ENCODE assay signal across 12 cellular contexts in the genomic region with DNA sequence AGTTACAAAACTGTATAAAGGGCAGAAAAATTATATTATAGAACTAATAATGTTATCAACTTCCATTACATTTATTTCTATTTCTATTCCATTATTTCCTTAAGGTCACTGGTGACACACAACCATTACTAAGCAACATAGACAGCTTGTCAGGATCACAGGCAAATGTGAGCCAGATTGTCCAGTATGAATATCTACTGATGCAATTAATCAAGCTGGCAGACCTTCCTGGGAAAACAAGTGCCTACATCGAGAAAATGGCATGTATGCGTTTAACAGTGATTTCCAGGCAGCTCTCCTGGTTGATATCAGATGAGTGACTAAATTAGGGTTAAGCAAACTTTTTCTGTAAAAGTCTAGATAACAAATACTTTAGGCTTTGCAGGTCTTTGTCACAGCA. TPM values are rescaled to one million over a fixed set of nuclear protein-coding genes. Genes with fewer than 3 reads are reported as not detected.
DNase-seq lines count a peak whose midpoint lies in the region; ATAC-seq, FAIRE-seq and TF ChIP-seq lines count a peak whose summit lies in the region.
"Had no signal": no experiment of that assay in that cellular context is flagged by ENCODE, and none has a peak within 500 bp of the region (broad histone marks: within the 10 kb centered on the region; RNA-seq: fewer than 3 reads in every experiment).

No MANE protein-coding gene starts in this region.

- H3K9me3 Mint-ChIP-seq in activated naive CD4-positive, alpha-beta T cell treated with anti-CD3 and anti-CD28 coated beads, Interleukin-2, amount 50 U/mL, for 72 hours: peaks cover 0 to 4% of the 10 kb centered on the region in 2 donors

- ATAC-seq in SK-N-SH treated with all-trans-retinoic acid at 6 μM for 48 hours: peak; percentile 70
- no peak for ATAC-seq in activated naive CD4-positive, alpha-beta T cell treated with anti-CD3 and anti-CD28 coated beads, Interleukin-2, amount 50 U/mL, for 72 hours
- ATAC-seq: PC-3, T-cell had no signal

- no peak overlapping the region for H3K27ac Mint-ChIP-seq in activated naive CD4-positive, alpha-beta T cell treated with anti-CD3 and anti-CD28 coated beads, Interleukin-2, amount 50 U/mL, for 72 hours
- H3K27ac Mint-ChIP-seq: T-cell had no signal

- DNase-seq in DMS153 (lab: John Stamatoyannopoulos, UW) (peak; percentile 64), NCI-H345 treated with DMSO at 0.1 percent for 48 hours (lab: John Stamatoyannopoulos, UW; ENCODE audit: unreplicated experiment) (peak; percentile 22), NCI-H1105 treated with DMSO at 0.1 percent for 48 hours (lab: John Stamatoyannopoulos, UW) (no peak)
- DNase-seq in activated CD4-positive, alpha-beta T cell treated with anti-CD3 and anti-CD28 coated beads, Interleukin-2, amount 50 U/mL, for 1 hour: no peak
- DNase-seq in activated naive CD4-positive, alpha-beta T cell treated with anti-CD3 and anti-CD28 coated beads, Interleukin-2, amount 50 U/mL, for 72 hours (ENCODE audit: low spot score in 2 of 2): no peak
- DNase-seq: MG63, NCI-H1436 treated with DMSO at 0.1 percent for 48 hours, PC-3, T-cell had no signal

- FAIRE-seq in islet of Langerhans (lab: Jason Lieb, UNC): peak; percentile 97

- no peaks in the 10 kb centered on the region for H3K36me3 Mint-ChIP-seq in activated naive CD4-positive, alpha-beta T cell treated with anti-CD3 and anti-CD28 coated beads, Interleukin-2, amount 50 U/mL, for 72 hours
- H3K36me3 Mint-ChIP-seq: T-cell had no signal

TF ChIP-seq in SK-N-SH treated with all-trans-retinoic acid at 6 μM for 48 hours, 23 proteins besides CTCF, POLR2A, EP300 and RAD21:
- TF ChIP-seq ESRRG (CRISPR knock-in tag; IDR thresholded peaks at IDR 0.05) (no peak), RARB (CRISPR knock-in tag; IDR thresholded peaks at IDR 0.05) (no peak), ZFP30 (CRISPR knock-in tag; IDR thresholded peaks at IDR 0.05) (no peak), ZC3H10 (CRISPR knock-in tag; IDR thresholded peaks at IDR 0.05) (no peak; the same call in 1 of the 2 replicates), CSRNP3 (CRISPR knock-in tag; IDR thresholded peaks at IDR 0.05) (peak; percentile 83), ISL1 (CRISPR knock-in tag; IDR thresholded peaks at IDR 0.05) (peak; percentile 97), ZFP3 (CRISPR knock-in tag; IDR thresholded peaks at IDR 0.05) (peak; percentile 63; the same call in 1 of the 2 replicates), SNAI2 (CRISPR knock-in tag; IDR thresholded peaks at IDR 0.05) (peak; percentile 81), TCF4 (CRISPR knock-in tag; IDR thresholded peaks at IDR 0.05; ENCODE audit: borderline replicate concordance) (peak; percentile 88), GLIS3 (CRISPR knock-in tag; IDR thresholded peaks at IDR 0.05) (peak; percentile 63; the same call in 1 of the 2 replicates), TOX (CRISPR knock-in tag; IDR thresholded peaks at IDR 0.05; ENCODE audit: borderline replicate concordance) (no peak; the same call in 1 of the 2 replicates), PPARA (CRISPR knock-in tag; IDR thresholded peaks at IDR 0.05; ENCODE audit: borderline replicate concordance) (no peak), CSDC2 (CRISPR knock-in tag; IDR thresholded peaks at IDR 0.05) (no peak), ARNTL (CRISPR knock-in tag; IDR thresholded peaks at IDR 0.05; ENCODE audit: borderline replicate concordance, low read depth) (no peak), OSR1 (CRISPR knock-in tag; IDR thresholded peaks at IDR 0.05) (no peak), ZNF70 (CRISPR knock-in tag; IDR thresholded peaks at IDR 0.05) (no peak), BACH2 (CRISPR knock-in tag; IDR thresholded peaks at IDR 0.05; ENCODE audit: borderline replicate concordance) (no peak), ZNF8 (CRISPR knock-in tag; IDR thresholded peaks at IDR 0.05) (0 out of 2 replicates have a peak, but pooled peaks have one; percentile 12)
- TF ChIP-seq, protein P1, sequence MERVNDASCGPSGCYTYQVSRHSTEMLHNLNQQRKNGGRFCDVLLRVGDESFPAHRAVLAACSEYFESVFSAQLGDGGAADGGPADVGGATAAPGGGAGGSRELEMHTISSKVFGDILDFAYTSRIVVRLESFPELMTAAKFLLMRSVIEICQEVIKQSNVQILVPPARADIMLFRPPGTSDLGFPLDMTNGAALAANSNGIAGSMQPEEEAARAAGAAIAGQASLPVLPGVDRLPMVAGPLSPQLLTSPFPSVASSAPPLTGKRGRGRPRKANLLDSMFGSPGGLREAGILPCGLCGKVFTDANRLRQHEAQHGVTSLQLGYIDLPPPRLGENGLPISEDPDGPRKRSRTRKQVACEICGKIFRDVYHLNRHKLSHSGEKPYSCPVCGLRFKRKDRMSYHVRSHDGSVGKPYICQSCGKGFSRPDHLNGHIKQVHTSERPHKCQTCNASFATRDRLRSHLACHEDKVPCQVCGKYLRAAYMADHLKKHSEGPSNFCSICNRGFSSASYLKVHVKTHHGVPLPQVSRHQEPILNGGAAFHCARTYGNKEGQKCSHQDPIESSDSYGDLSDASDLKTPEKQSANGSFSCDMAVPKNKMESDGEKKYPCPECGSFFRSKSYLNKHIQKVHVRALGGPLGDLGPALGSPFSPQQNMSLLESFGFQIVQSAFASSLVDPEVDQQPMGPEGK (CRISPR knock-in tag; IDR thresholded peaks at IDR 0.05; ENCODE audit: borderline replicate concordance): peak; percentile 64; the same call in 1 of the 2 replicates
- TF ChIP-seq, protein P2, sequence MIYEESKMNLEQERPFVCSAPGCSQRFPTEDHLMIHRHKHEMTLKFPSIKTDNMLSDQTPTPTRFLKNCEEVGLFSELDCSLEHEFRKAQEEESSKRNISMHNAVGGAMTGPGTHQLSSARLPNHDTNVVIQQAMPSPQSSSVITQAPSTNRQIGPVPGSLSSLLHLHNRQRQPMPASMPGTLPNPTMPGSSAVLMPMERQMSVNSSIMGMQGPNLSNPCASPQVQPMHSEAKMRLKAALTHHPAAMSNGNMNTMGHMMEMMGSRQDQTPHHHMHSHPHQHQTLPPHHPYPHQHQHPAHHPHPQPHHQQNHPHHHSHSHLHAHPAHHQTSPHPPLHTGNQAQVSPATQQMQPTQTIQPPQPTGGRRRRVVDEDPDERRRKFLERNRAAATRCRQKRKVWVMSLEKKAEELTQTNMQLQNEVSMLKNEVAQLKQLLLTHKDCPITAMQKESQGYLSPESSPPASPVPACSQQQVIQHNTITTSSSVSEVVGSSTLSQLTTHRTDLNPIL (CRISPR knock-in tag; IDR thresholded peaks at IDR 0.05; ENCODE audit: low read depth): peak; percentile 71
- TF ChIP-seq, protein P3, sequence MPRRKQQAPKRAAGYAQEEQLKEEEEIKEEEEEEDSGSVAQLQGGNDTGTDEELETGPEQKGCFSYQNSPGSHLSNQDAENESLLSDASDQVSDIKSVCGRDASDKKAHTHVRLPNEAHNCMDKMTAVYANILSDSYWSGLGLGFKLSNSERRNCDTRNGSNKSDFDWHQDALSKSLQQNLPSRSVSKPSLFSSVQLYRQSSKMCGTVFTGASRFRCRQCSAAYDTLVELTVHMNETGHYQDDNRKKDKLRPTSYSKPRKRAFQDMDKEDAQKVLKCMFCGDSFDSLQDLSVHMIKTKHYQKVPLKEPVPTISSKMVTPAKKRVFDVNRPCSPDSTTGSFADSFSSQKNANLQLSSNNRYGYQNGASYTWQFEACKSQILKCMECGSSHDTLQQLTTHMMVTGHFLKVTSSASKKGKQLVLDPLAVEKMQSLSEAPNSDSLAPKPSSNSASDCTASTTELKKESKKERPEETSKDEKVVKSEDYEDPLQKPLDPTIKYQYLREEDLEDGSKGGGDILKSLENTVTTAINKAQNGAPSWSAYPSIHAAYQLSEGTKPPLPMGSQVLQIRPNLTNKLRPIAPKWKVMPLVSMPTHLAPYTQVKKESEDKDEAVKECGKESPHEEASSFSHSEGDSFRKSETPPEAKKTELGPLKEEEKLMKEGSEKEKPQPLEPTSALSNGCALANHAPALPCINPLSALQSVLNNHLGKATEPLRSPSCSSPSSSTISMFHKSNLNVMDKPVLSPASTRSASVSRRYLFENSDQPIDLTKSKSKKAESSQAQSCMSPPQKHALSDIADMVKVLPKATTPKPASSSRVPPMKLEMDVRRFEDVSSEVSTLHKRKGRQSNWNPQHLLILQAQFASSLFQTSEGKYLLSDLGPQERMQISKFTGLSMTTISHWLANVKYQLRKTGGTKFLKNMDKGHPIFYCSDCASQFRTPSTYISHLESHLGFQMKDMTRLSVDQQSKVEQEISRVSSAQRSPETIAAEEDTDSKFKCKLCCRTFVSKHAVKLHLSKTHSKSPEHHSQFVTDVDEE (CRISPR knock-in tag; IDR thresholded peaks at IDR 0.05): peak; percentile 98
- TF ChIP-seq, protein P4, sequence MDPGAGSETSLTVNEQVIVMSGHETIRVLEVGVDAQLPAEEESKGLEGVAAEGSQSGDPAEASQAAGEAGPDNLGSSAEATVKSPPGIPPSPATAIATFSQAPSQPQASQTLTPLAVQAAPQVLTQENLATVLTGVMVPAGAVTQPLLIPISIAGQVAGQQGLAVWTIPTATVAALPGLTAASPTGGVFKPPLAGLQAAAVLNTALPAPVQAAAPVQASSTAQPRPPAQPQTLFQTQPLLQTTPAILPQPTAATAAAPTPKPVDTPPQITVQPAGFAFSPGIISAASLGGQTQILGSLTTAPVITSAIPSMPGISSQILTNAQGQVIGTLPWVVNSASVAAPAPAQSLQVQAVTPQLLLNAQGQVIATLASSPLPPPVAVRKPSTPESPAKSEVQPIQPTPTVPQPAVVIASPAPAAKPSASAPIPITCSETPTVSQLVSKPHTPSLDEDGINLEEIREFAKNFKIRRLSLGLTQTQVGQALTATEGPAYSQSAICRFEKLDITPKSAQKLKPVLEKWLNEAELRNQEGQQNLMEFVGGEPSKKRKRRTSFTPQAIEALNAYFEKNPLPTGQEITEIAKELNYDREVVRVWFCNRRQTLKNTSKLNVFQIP (CRISPR knock-in tag; IDR thresholded peaks at IDR 0.05; ENCODE audit: borderline replicate concordance, low read depth): no peak; the same call in 1 of the 2 replicates

RNA-seq across cellular contexts. Expression of gene TSPAN8, which starts 36.9 kb away (rescaled TPM):
- not detected for total RNA-seq in activated naive CD4-positive, alpha-beta T cell treated with anti-CD3 and anti-CD28 coated beads, Interleukin-2, amount 50 U/mL, for 72 hours
- total RNA-seq: SJSA1 had no signal

Comparison
In these comparisons a context has a peak if more than half of its experiments do, and no peak if none do; other contexts are left out.
1. DNase-seq: peak in DMS153 (single experiment) and NCI-H345 treated with DMSO at 0.1 percent for 48 hours (single experiment); none in activated CD4-positive, alpha-beta T cell treated with anti-CD3 and anti-CD28 coated beads, Interleukin-2, amount 50 U/mL, for 1 hour (single experiment), NCI-H1105 treated with DMSO at 0.1 percent for 48 hours (single experiment) and activated naive CD4-positive, alpha-beta T cell treated with anti-CD3 and anti-CD28 coated beads, Interleukin-2, amount 50 U/mL, for 72 hours (0 of 2).